Comparison of ENCODE assay signal across 8 cellular contexts in the genomic region with DNA sequence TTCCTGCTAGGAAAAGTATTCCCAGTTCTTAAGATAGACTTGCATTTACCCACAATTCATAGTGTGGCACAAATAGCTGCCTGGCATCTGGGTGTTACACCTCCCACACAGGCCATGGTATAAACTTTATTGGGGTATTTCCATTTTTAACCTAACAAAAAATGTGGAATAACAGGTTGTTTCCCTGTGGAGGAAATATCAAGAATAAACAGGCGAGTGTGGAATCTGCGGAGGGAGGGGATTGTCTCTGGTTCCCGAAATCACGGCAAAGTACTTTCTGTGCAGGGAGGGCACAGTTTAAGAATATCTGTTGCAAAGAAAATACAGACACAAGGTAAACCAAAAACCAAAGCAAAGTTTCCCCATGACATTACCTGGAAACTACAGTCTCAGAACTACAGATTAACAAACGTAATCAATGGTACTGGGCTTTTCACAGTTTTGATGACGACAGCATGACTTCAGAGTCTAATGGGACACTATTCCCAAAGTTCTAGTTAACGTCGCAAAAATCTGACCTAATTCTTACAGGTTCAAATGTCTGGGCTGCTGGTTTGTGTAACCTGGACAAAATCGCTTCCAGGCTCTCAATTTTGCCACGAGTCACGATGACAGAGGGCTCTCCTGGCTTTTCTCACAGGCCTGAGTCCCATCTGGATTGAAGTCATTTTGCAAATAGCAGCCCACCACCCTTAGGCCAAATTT. TPM values are rescaled to one million over a fixed set of nuclear protein-coding genes. Genes with fewer than 3 reads are reported as not detected.
DNase-seq lines count a peak whose midpoint lies in the region; ATAC-seq and TF ChIP-seq lines count a peak whose summit lies in the region.

No MANE protein-coding gene starts in this region.

- H3K27me3 Mint-ChIP-seq in activated naive CD8-positive, alpha-beta T cell: no peaks in the 10 kb centered on the region

- CTCF ChIA-PET in SK-N-SH (lab: Yijun Ruan, JAX): interaction anchor here (2.0 kb wide), 1 partner anchor 53 kb away, joined by 7 read pairs; no protein-coding TSS in a partner anchor

- peaks cover 9% of the 10 kb centered on the region for H3K36me3 Mint-ChIP-seq in activated naive CD8-positive, alpha-beta T cell

- peaks cover 56% of the 10 kb centered on the region for H4K20me1 ChIP-seq in SK-N-SH (ENCODE audit: insufficient read depth)

- H3K27ac ChIP-seq in SK-N-SH (ENCODE audit: low read depth in 2 of 2, low read length in 1 of 2): peak overlapping the region; percentile 34 to 85; a peak in 2 of 4 replicates
- peak overlapping the region; percentile 92 for H3K27ac ChIP-seq in substantia nigra (ENCODE audit: low read depth, low read length, poor library complexity, severe bottlenecking)

- peaks cover 61% of the 10 kb centered on the region for H3K4me1 Mint-ChIP-seq in activated naive CD8-positive, alpha-beta T cell (ENCODE audit: low read depth)

- no peak overlapping the region for H2AFZ ChIP-seq in SK-N-SH (ENCODE audit: low read depth)

- H3K4me3 ChIP-seq in SK-N-SH (ENCODE audit: low read depth in 2 of 2, low read length in 1 of 2): peak overlapping the region; percentile 74 to 86

- no peaks in the 10 kb centered on the region for H3K9me3 ChIP-seq in SK-N-SH

- no peak for TF ChIP-seq CTCF in SK-N-SH (IDR thresholded peaks at IDR 0.05)

- no peaks in the 10 kb centered on the region for H3K9me2 ChIP-seq in SK-N-SH

- POLR2A ChIA-PET in SK-N-SH (lab: Yijun Ruan, JAX): no interaction called here

- ATAC-seq in SK-N-SH treated with all-trans-retinoic acid at 6 μM for 48 hours: no peak

- H3K27me3 ChIP-seq in SK-N-SH (ENCODE audit: insufficient read depth): no peaks in the 10 kb centered on the region

- 22% methylated on average over 11 of the region's 11 CpGs for WGBS in SK-N-SH (ENCODE audit: low lambda C conversion rate)

- H3K4me3 Mint-ChIP-seq in activated naive CD8-positive, alpha-beta T cell: peak overlapping the region; percentile 96

- DNase-seq in SK-N-SH: peak; percentile 39
- DNase-seq in iris pigment epithelial cell (ENCODE audit: low read depth): peak; percentile 26
- peak in 1 of 49 donors; percentile 11 for DNase-seq in substantia nigra (lab: John Stamatoyannopoulos, UW)
- no peak for DNase-seq in globus pallidus (ENCODE audit: low spot score)
- no peak for DNase-seq in GM03348 (ENCODE audit: low spot score)
- DNase-seq in AG20443 (ENCODE audit: low spot score): no peak

- peaks cover 4% of the 10 kb centered on the region for H3F3A ChIP-seq in SK-N-SH (replicated peaks; ENCODE audit: insufficient read depth)

- TF ChIP-seq EP300 in SK-N-SH (IDR thresholded peaks at IDR 0.05; ENCODE audit: borderline replicate concordance in 1 of 2, low read depth in 1 of 2, low read length in 1 of 2): no peak; a peak in 1 of 4 replicates

- peaks cover 25 to 27% of the 10 kb centered on the region in 2 experiments; a peak in 3 of 4 replicates for H3K4me1 ChIP-seq in SK-N-SH (ENCODE audit: control insufficient read depth in 1 of 2, insufficient read depth in 2 of 2, low read depth in 1 of 2, low read length in 1 of 2)

- no peaks in the 10 kb centered on the region for H3K9me3 Mint-ChIP-seq in activated naive CD8-positive, alpha-beta T cell (ENCODE audit: low read depth)

- peak overlapping the region; percentile 86 for H3K9ac ChIP-seq in SK-N-SH

- peaks cover 79% of the 10 kb centered on the region for H3K79me2 ChIP-seq in SK-N-SH (ENCODE audit: insufficient read depth)

- H3K4me2 ChIP-seq in SK-N-SH: peak overlapping the region; percentile 86

- H3K27ac Mint-ChIP-seq in activated naive CD8-positive, alpha-beta T cell: peak overlapping the region; percentile 93

- TF ChIP-seq RAD21 in SK-N-SH (IDR thresholded peaks at IDR 0.05; ENCODE audit: low read length): no peak

- H3K36me3 ChIP-seq in SK-N-SH (replicated peaks in 1 of 2; ENCODE audit: control insufficient read depth in 1 of 2, insufficient read depth in 2 of 2, low read length in 1 of 2): no peaks in the 10 kb centered on the region

TF ChIP-seq in SK-N-SH, 30 proteins besides CTCF, POLR2A, EP300 and RAD21:
- TF ChIP-seq RCOR1 (IDR thresholded peaks at IDR 0.05; ENCODE audit: low read length) (0 out of 2 replicates have a peak, but pooled peaks have one; percentile 20), GATA2 (CRISPR knock-in tag; IDR thresholded peaks at IDR 0.05) (no peak), MXI1 (IDR thresholded peaks at IDR 0.05; ENCODE audit: low read depth, low read length) (no peak)
TF ChIP-seq in SK-N-SH: peak in this region for 1.

TF ChIP-seq in SK-N-SH treated with all-trans-retinoic acid at 6 μM for 48 hours, 23 proteins besides CTCF, POLR2A, EP300 and RAD21 (continues in another document):
- TF ChIP-seq ZFP3 (CRISPR knock-in tag; IDR thresholded peaks at IDR 0.05) (no peak), CSDC2 (CRISPR knock-in tag; IDR thresholded peaks at IDR 0.05) (no peak), ESRRG (CRISPR knock-in tag; IDR thresholded peaks at IDR 0.05) (no peak), ZC3H10 (CRISPR knock-in tag; IDR thresholded peaks at IDR 0.05) (no peak), ISL1 (CRISPR knock-in tag; IDR thresholded peaks at IDR 0.05) (no peak), TCF4 (CRISPR knock-in tag; IDR thresholded peaks at IDR 0.05; ENCODE audit: borderline replicate concordance) (no peak), RARB (CRISPR knock-in tag; IDR thresholded peaks at IDR 0.05) (no peak), ZNF70 (CRISPR knock-in tag; IDR thresholded peaks at IDR 0.05) (no peak), ZNF565 (CRISPR knock-in tag; conservative IDR thresholded peaks at IDR 0.05; ENCODE audit: low read depth) (no peak), GLIS3 (CRISPR knock-in tag; IDR thresholded peaks at IDR 0.05) (no peak), ARNTL (CRISPR knock-in tag; IDR thresholded peaks at IDR 0.05; ENCODE audit: borderline replicate concordance, low read depth) (no peak)
- TF ChIP-seq, protein P1, sequence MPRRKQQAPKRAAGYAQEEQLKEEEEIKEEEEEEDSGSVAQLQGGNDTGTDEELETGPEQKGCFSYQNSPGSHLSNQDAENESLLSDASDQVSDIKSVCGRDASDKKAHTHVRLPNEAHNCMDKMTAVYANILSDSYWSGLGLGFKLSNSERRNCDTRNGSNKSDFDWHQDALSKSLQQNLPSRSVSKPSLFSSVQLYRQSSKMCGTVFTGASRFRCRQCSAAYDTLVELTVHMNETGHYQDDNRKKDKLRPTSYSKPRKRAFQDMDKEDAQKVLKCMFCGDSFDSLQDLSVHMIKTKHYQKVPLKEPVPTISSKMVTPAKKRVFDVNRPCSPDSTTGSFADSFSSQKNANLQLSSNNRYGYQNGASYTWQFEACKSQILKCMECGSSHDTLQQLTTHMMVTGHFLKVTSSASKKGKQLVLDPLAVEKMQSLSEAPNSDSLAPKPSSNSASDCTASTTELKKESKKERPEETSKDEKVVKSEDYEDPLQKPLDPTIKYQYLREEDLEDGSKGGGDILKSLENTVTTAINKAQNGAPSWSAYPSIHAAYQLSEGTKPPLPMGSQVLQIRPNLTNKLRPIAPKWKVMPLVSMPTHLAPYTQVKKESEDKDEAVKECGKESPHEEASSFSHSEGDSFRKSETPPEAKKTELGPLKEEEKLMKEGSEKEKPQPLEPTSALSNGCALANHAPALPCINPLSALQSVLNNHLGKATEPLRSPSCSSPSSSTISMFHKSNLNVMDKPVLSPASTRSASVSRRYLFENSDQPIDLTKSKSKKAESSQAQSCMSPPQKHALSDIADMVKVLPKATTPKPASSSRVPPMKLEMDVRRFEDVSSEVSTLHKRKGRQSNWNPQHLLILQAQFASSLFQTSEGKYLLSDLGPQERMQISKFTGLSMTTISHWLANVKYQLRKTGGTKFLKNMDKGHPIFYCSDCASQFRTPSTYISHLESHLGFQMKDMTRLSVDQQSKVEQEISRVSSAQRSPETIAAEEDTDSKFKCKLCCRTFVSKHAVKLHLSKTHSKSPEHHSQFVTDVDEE (CRISPR knock-in tag; IDR thresholded peaks at IDR 0.05): no peak
- TF ChIP-seq, protein P2, sequence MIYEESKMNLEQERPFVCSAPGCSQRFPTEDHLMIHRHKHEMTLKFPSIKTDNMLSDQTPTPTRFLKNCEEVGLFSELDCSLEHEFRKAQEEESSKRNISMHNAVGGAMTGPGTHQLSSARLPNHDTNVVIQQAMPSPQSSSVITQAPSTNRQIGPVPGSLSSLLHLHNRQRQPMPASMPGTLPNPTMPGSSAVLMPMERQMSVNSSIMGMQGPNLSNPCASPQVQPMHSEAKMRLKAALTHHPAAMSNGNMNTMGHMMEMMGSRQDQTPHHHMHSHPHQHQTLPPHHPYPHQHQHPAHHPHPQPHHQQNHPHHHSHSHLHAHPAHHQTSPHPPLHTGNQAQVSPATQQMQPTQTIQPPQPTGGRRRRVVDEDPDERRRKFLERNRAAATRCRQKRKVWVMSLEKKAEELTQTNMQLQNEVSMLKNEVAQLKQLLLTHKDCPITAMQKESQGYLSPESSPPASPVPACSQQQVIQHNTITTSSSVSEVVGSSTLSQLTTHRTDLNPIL (CRISPR knock-in tag; IDR thresholded peaks at IDR 0.05; ENCODE audit: low read depth): no peak
- TF ChIP-seq, protein P3, sequence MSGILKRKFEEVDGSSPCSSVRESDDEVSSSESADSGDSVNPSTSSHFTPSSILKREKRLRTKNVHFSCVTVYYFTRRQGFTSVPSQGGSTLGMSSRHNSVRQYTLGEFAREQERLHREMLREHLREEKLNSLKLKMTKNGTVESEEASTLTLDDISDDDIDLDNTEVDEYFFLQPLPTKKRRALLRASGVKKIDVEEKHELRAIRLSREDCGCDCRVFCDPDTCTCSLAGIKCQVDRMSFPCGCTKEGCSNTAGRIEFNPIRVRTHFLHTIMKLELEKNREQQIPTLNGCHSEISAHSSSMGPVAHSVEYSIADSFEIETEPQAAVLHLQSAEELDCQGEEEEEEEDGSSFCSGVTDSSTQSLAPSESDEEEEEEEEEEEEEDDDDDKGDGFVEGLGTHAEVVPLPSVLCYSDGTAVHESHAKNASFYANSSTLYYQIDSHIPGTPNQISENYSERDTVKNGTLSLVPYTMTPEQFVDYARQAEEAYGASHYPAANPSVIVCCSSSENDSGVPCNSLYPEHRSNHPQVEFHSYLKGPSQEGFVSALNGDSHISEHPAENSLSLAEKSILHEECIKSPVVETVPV (CRISPR knock-in tag; IDR thresholded peaks at IDR 0.05): no peak

RNA-seq across cellular contexts. Expression of a gene that starts 1.4 kb away (rescaled TPM):
- polyA plus RNA-seq in SK-N-SH (2012; rRNA removed): 36.1 and 45.8 TPM in 2 replicates
- 51.1 and 53.2 TPM in 2 replicates for polyA plus RNA-seq in SK-N-SH (2012; cell fraction: cytosol; rRNA removed)
- polyA plus RNA-seq in SK-N-SH (2012; cell fraction: nucleus; rRNA removed): 32.7 and 48.4 TPM in 2 replicates

RNA-seq across cellular contexts. Expression of a gene that starts 58.6 kb away (rescaled TPM):
- 40.9 and 47.9 TPM in 2 replicates for polyA plus RNA-seq in SK-N-SH (2012; rRNA removed)
- 25.6 and 37.1 TPM in 2 replicates for polyA plus RNA-seq in SK-N-SH (2012; cell fraction: cytosol; rRNA removed)
- polyA plus RNA-seq in SK-N-SH (2012; cell fraction: nucleus; rRNA removed): 20.5 and 32.1 TPM in 2 replicates

RNA-seq across cellular contexts. Expression of a gene that starts 58.8 kb away (rescaled TPM):
- 120 and 158 TPM in 2 replicates for polyA plus RNA-seq in SK-N-SH (2012; rRNA removed)
- 85.4 and 125 TPM in 2 replicates for polyA plus RNA-seq in SK-N-SH (2012; cell fraction: cytosol; rRNA removed)
- 188 and 242 TPM in 2 replicates for polyA plus RNA-seq in SK-N-SH (2012; cell fraction: nucleus; rRNA removed)

Comparison
In these comparisons a context has a peak if more than half of its experiments do, and no peak if none do; other contexts are left out.
1. DNase-seq: peak in SK-N-SH (single experiment) and iris pigment epithelial cell (single experiment); none in globus pallidus (single experiment), GM03348 (single experiment) and AG20443 (single experiment).